18 cellular contexts compared by ENCODE assay signal in the genomic region with DNA sequence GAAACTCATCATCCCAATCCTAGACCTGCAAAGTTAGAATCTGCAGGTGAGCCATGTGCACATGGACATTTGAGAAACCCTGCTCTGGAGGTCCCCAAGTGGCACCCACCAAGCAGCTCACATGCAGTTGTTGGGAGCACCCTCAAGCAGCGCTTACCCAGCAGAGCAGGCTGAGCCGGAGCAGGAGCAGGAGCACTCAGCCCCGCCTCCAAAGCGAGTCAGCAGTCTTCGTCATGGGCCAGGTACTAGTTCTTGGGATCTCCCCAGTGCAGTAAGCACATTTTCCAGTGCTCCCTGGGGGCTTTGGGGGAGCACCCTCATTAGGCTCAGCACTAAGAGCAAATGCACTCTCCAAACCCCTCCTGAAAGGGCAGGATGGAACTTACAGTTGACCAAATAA.
DNase-seq lines count a peak whose midpoint lies in the region; ATAC-seq, FAIRE-seq and TF ChIP-seq lines count a peak whose summit lies in the region.
"Had no signal": no experiment of that assay in that cellular context is flagged by ENCODE, and none has a peak within 500 bp of the region (broad histone marks: within the 10 kb centered on the region; RNA-seq: fewer than 3 reads in every experiment).

No MANE protein-coding gene starts in this region.

- ATAC-seq in GM18868 (IDR thresholded peaks at IDR 0.05; ENCODE audit: unreplicated experiment): no peak

- H3K79me1 ChIP-seq in trophoblast cell (ENCODE audit: low read length): peaks cover 6% of the 10 kb centered on the region

- peaks cover 12% of the 10 kb centered on the region; the same call in 1 of the 2 replicates for H3K79me2 ChIP-seq in PC-9 (ENCODE audit: low read depth)
- H3K79me2 ChIP-seq in trophoblast cell (ENCODE audit: control insufficient read depth, insufficient read depth, low read length, poor library complexity): no peaks in the 10 kb centered on the region

- H3K36me3 ChIP-seq in PC-9 (ENCODE audit: low read depth): peaks cover 33% of the 10 kb centered on the region
- H3K36me3 ChIP-seq in trophoblast cell (ENCODE audit: control insufficient read depth in 1 of 2, insufficient read depth in 2 of 2, low read length in 2 of 2): no peaks in the 10 kb centered on the region
- H3K36me3 ChIP-seq: Peyer's patch had no signal

- no peaks in the 10 kb centered on the region for H4K20me1 ChIP-seq in PC-9 (ENCODE audit: insufficient read depth)

- H3K4me3 ChIP-seq in PC-9 (no peak overlapping the region), epithelial cell of esophagus (ENCODE audit: low read length) (no peak overlapping the region), trophoblast cell (ENCODE audit: low read depth, low read length) (no peak overlapping the region)
- H3K4me3 ChIP-seq: Peyer's patch had no signal

- no peak for TF ChIP-seq CTCF in PC-9 (conservative IDR thresholded peaks at IDR 0.05)
- no peak for TF ChIP-seq CTCF in epithelial cell of esophagus (IDR thresholded peaks at IDR 0.05; ENCODE audit: insufficient read depth, low read depth, low read length, missing control alignments)

- no peak overlapping the region for H3K14ac ChIP-seq in trophoblast cell (ENCODE audit: low read length)

- H3K18ac ChIP-seq in trophoblast cell (ENCODE audit: low read length): no peak overlapping the region

- BruUV-seq in PC-9 (replicated peaks; lab: Mats Ljungman, UMichigan): no TSS peak

- CTCF ChIA-PET in PC-9 (lab: Charles Lee): no interaction called here

- no peak overlapping the region for H3K4ac ChIP-seq in trophoblast cell (ENCODE audit: low read depth, low read length)

- no peak overlapping the region for H4K8ac ChIP-seq in trophoblast cell (ENCODE audit: low read depth, low read length)

- H3K23ac ChIP-seq in trophoblast cell (ENCODE audit: low read length): no peak overlapping the region

- H4K12ac ChIP-seq in trophoblast cell (ENCODE audit: low read depth, low read length): no peak overlapping the region

- H3K27me3 ChIP-seq in PC-9 (ENCODE audit: insufficient read depth, low read depth) (no peaks in the 10 kb centered on the region), trophoblast cell (ENCODE audit: insufficient read depth, low read length) (no peaks in the 10 kb centered on the region)
- H3K27me3 ChIP-seq: Peyer's patch had no signal

- H3K27ac ChIP-seq in PC-9 (0 out of 2 replicates have a peak overlapping the region, but pooled peaks have one; percentile 28), trophoblast cell (ENCODE audit: low read depth, low read length) (no peak overlapping the region)
- H3K27ac ChIP-seq: Peyer's patch had no signal

- no peak overlapping the region for H2BK5ac ChIP-seq in trophoblast cell (ENCODE audit: low read depth, low read length, poor library complexity)

- peaks cover 23% of the 10 kb centered on the region for H3F3A ChIP-seq in PC-9 (ENCODE audit: insufficient read depth, low read depth)

- H3K4me2 ChIP-seq in PC-9: no peak overlapping the region
- H3K4me2 ChIP-seq in trophoblast cell (ENCODE audit: low read length): no peak overlapping the region
- H3K4me2 ChIP-seq: SK-N-SH had no signal

- H2BK12ac ChIP-seq in trophoblast cell (ENCODE audit: low read length): no peak overlapping the region

- H3K9me3 ChIP-seq in PC-9 (ENCODE audit: insufficient read depth, low read depth) (no peaks in the 10 kb centered on the region), trophoblast cell (ENCODE audit: insufficient read depth, low read depth, low read length) (no peaks in the 10 kb centered on the region)
- H3K9me3 ChIP-seq: Peyer's patch, SK-N-SH had no signal

- H3K9ac ChIP-seq in trophoblast cell (ENCODE audit: low read length): no peak overlapping the region
- H3K9ac ChIP-seq: SK-N-SH had no signal

- H3K9me2 ChIP-seq in PC-9 (ENCODE audit: insufficient read depth): no peaks in the 10 kb centered on the region
- H3K9me2 ChIP-seq: SK-N-SH had no signal

- POLR2A ChIA-PET in PC-9 (lab: Charles Lee; ENCODE audit: unreplicated experiment): no interaction called here

- peak overlapping the region; percentile 61 for H4K91ac ChIP-seq in trophoblast cell (ENCODE audit: low read depth, low read length)

- peaks cover 18% of the 10 kb centered on the region for H3K4me1 ChIP-seq in PC-9 (replicated peaks; ENCODE audit: insufficient read depth)
- H3K4me1 ChIP-seq in trophoblast cell (ENCODE audit: control insufficient read depth in 1 of 2, insufficient read depth in 2 of 2, low read length in 2 of 2): peaks cover 3 to 4% of the 10 kb centered on the region in 2 experiments
- H3K4me1 ChIP-seq: Peyer's patch had no signal

- FAIRE-seq in frontal cortex (lab: Jason Lieb, UNC): no peak
- FAIRE-seq: GM19239 had no signal

- H2AK5ac ChIP-seq in trophoblast cell (ENCODE audit: low read length): no peak overlapping the region

- intact Hi-C loops in PC-9 (cut with micrococcal nuclease; ENCODE audit: unreplicated experiment): no loop called here

- DNase-seq in ELR (ENCODE audit: low read depth): peak; percentile 8
- no peak for DNase-seq in PC-9
- DNase-seq in epithelial cell of esophagus (ENCODE audit: low read depth): peak; percentile 77
- DNase-seq in trophoblast cell: no peak
- no peak for DNase-seq in frontal cortex (ENCODE audit: low spot score in 2 of 2)
- DNase-seq in globus pallidus (ENCODE audit: low spot score): no peak
- DNase-seq in Kasumi-1 (lab: John Stamatoyannopoulos, UW): no peak
- DNase-seq: COR-L47, DMS153, NCI-H1930, NCI-H2171 treated with DMSO at 0.1 percent for 48 hours, NCI-H510A treated with DMSO at 0.1 percent for 48 hours, NCI-H82, Peyer's patch, SHP77, SK-N-SH had no signal

- no peak overlapping the region for H2BK120ac ChIP-seq in trophoblast cell (ENCODE audit: insufficient read depth, low read length, poor library complexity)

- WGBS in trophoblast cell (ENCODE audit: extremely low coverage, insufficient coverage, insufficient read length): no CpG with 5 or more reads among the region's 5 CpGs

- H2AFZ ChIP-seq in PC-9: no peak overlapping the region
- H2AFZ ChIP-seq in trophoblast cell (ENCODE audit: insufficient read depth, low read length, poor library complexity): no peak overlapping the region

Comparison
In these comparisons a context has a peak if more than half of its experiments do, and no peak if none do; other contexts are left out.
1. DNase-seq: peak in ELR (single experiment) and epithelial cell of esophagus (single experiment); none in PC-9 (0 of 2), trophoblast cell (0 of 2), frontal cortex (0 of 2), globus pallidus (single experiment) and Kasumi-1 (0 of 2).